In the genomic region with DNA sequence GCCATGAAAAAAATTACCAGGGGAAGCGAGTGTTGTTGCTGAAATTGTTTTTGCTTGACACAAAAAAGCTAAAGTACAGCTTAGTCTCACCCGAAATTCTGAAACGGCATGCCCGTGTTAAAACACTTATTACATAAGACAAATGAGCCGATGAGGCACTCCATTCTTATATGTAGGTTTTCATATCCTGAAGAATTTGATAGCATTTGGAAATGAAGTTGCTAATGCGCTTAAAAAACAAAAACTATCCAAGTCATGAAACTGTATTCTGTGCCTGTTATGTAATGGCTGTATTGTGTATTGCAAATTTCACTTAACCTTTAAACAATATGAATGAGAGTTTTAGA, we compare ENCODE assay signal across 8 cellular contexts. TPM values are rescaled to one million over a fixed set of nuclear protein-coding genes. Genes with fewer than 3 reads are reported as not detected.
DNase-seq lines count a peak whose midpoint lies in the region; ATAC-seq and TF ChIP-seq lines count a peak whose summit lies in the region.

No MANE protein-coding gene starts in this region.

- CTCF ChIA-PET in A673 (lab: Charles Lee), result no interaction called here

- POLR2A ChIA-PET in A673 (lab: Charles Lee; ENCODE audit: low non-redundant PET), result no interaction called here

- ATAC-seq in HG03280 (IDR thresholded peaks at IDR 0.05; ENCODE audit: unreplicated experiment), result no peak

- H3K27ac ChIP-seq in A673 (ENCODE audit: low read depth, low read length, poor library complexity, severe bottlenecking), result no peak overlapping the region
- no peak overlapping the region for H3K27ac ChIP-seq in HUES64 (ENCODE audit: low read depth, low read length)

- DNase-seq in A673 (ENCODE audit: low spot score) (no peak), cardiac fibroblast (ENCODE audit: low read depth in 2 of 2) (peak in 1 of 2 donors; percentile 49), UCSD-AML1 (lab: John Stamatoyannopoulos, UW; ENCODE audit: unreplicated experiment) (no peak), GOT3 (lab: John Stamatoyannopoulos, UW) (no peak), GM19240 (ENCODE audit: insufficient read length, low spot score) (no peak)

- H3K4me1 ChIP-seq in A673 (ENCODE audit: insufficient read depth, low read length, poor library complexity, severe bottlenecking) (peaks cover 22% of the 10 kb centered on the region), HUES64 (ENCODE audit: insufficient read depth, low read length) (peaks cover 32% of the 10 kb centered on the region), mononuclear cell (ENCODE audit: insufficient read depth, low read length) (peaks cover 27% of the 10 kb centered on the region)

- H3K4me3 ChIP-seq in A673 (ENCODE audit: low read depth, low read length, poor library complexity, severe bottlenecking) (peak overlapping the region; percentile 78), HUES64 (ENCODE audit: low read length) (peak overlapping the region; percentile 85), cardiac fibroblast (replicated peaks in 1 of 2; ENCODE audit: low read depth in 2 of 2, low read length in 2 of 2) (peak overlapping the region; percentile 66 to 79), mononuclear cell (ENCODE audit: low read length) (peak overlapping the region; percentile 73)

- peak overlapping the region; percentile 79; the same call in 1 of the 2 replicates for H3K9ac ChIP-seq in HUES64 (ENCODE audit: low read depth, low read length)

- no peaks in the 10 kb centered on the region for H3K9me3 ChIP-seq in A673 (ENCODE audit: low read depth, low read length, poor library complexity, severe bottlenecking)
- no peaks in the 10 kb centered on the region for H3K9me3 ChIP-seq in HUES64 (ENCODE audit: insufficient read depth, low read depth, low read length)
- no peaks in the 10 kb centered on the region for H3K9me3 ChIP-seq in mononuclear cell (ENCODE audit: low read depth, low read length)

- intact Hi-C loops in A673 (cut with micrococcal nuclease; ENCODE audit: unreplicated experiment), result loop anchor here (10.0 kb wide), 1 partner anchor 201 kb away; no protein-coding TSS in a partner anchor

- H3K27me3 ChIP-seq in A673 (replicated peaks; ENCODE audit: insufficient read depth, low read depth, low read length, poor library complexity) (no peaks in the 10 kb centered on the region), HUES64 (ENCODE audit: insufficient read depth, low read length) (peaks cover 35% of the 10 kb centered on the region), mononuclear cell (ENCODE audit: insufficient read depth, low read length) (no peaks in the 10 kb centered on the region)

- H3K36me3 ChIP-seq in A673 (ENCODE audit: insufficient read depth, low read length, poor library complexity, severe bottlenecking), result no peaks in the 10 kb centered on the region
- H3K36me3 ChIP-seq in HUES64 (ENCODE audit: insufficient read depth, low read length), result no peaks in the 10 kb centered on the region

- WGBS in HUES64, result 48% methylated on average over 3 of the region's 6 CpGs

- no TSS peak for BruUV-seq in A673 (replicated peaks; lab: Mats Ljungman, UMichigan)

- TF ChIP-seq CTCF in A673 (conservative IDR thresholded peaks at IDR 0.05; ENCODE audit: low read depth, low read length) (no peak), cardiac fibroblast (IDR thresholded peaks at IDR 0.05; ENCODE audit: low read depth, low read length) (no peak)

RNA-seq across cellular contexts. Expression of gene NRIP1, which starts 1.4 kb away (rescaled TPM):
- 14.6 and 15.4 TPM in 2 replicates for total RNA-seq in A673 (2021)
- polyA plus RNA-seq in HUES64 (2013, experiment 1 of 2), result 20.2 TPM
- polyA plus RNA-seq in HUES64 (2013, experiment 2 of 2), result 26.4 TPM
- total RNA-seq in mononuclear cell, result 151 TPM
